ENCODE assay signal across 8 cellular contexts in genomic region chr2:8478133-8478793, GRCh38.
DNase-seq lines count a peak whose midpoint lies in the region; ATAC-seq and TF ChIP-seq lines count a peak whose summit lies in the region.

No MANE protein-coding gene starts in this region.

- CTCF ChIA-PET in activated B cell treated with CpG ODN at 0.5 μM for 24 hours (lab: Charles Lee) = interaction anchor here (0.9 to 1.3 kb wide), 2 partner anchors 67 to 202 kb away, joined by 3 read pairs; no protein-coding TSS in a partner anchor

- H3K4me1 Mint-ChIP-seq in activated B cell treated with CpG ODN at 0.5 μM for 24 hours = peaks cover 58% of the 10 kb centered on the region
- peaks cover 89 to 92% of the 10 kb centered on the region in 2 donors for H3K4me1 Mint-ChIP-seq in natural killer cell treated with Interleukin-12 subunit alpha and Interleukin-12 subunit beta and Interleukin-15 and Interleukin-18, amount 100 ng/mL, for 72 hours (ENCODE audit: low read depth in 2 of 2)

- DNase-seq in GM12865 (ENCODE audit: low read depth) = peak; percentile 32
- DNase-seq in activated B cell treated with CpG ODN at 0.5 μM for 24 hours = no peak
- no peak for DNase-seq in natural killer cell treated with Interleukin-12 subunit alpha and Interleukin-12 subunit beta and Interleukin-15 and Interleukin-18, amount 100 ng/mL, for 72 hours (ENCODE audit: low spot score)
- DNase-seq in COLO829 (ENCODE audit: low spot score) = no peak

- H3K27ac Mint-ChIP-seq in activated B cell treated with CpG ODN at 0.5 μM for 24 hours = peak overlapping the region; percentile 89
- H3K27ac Mint-ChIP-seq in natural killer cell treated with Interleukin-12 subunit alpha and Interleukin-12 subunit beta and Interleukin-15 and Interleukin-18, amount 100 ng/mL, for 72 hours = peak overlapping the region; percentile 84 to 89

- peak overlapping the region; percentile 71 for H3K4me3 Mint-ChIP-seq in activated B cell treated with CpG ODN at 0.5 μM for 24 hours
- peak overlapping the region; percentile 78 for H3K4me3 Mint-ChIP-seq in natural killer cell treated with Interleukin-12 subunit alpha and Interleukin-12 subunit beta and Interleukin-15 and Interleukin-18, amount 100 ng/mL, for 72 hours

- peaks cover 64% of the 10 kb centered on the region for H3K27me3 Mint-ChIP-seq in activated B cell treated with CpG ODN at 0.5 μM for 24 hours
- H3K27me3 Mint-ChIP-seq in natural killer cell treated with Interleukin-12 subunit alpha and Interleukin-12 subunit beta and Interleukin-15 and Interleukin-18, amount 100 ng/mL, for 72 hours = no peaks in the 10 kb centered on the region

- peaks cover 2% of the 10 kb centered on the region for H3K9me3 Mint-ChIP-seq in activated B cell treated with CpG ODN at 0.5 μM for 24 hours
- no peaks in the 10 kb centered on the region for H3K9me3 Mint-ChIP-seq in natural killer cell treated with Interleukin-12 subunit alpha and Interleukin-12 subunit beta and Interleukin-15 and Interleukin-18, amount 100 ng/mL, for 72 hours

- intact Hi-C loops in activated B cell treated with CpG ODN at 0.5 μM for 24 hours (cut with micrococcal nuclease) = loop anchor here (1.0 to 5.0 kb wide), 5 partner anchors 10 to 1421 kb away; no protein-coding TSS in a partner anchor

- H3K36me3 Mint-ChIP-seq in activated B cell treated with CpG ODN at 0.5 μM for 24 hours (ENCODE audit: low read depth) = no peaks in the 10 kb centered on the region
- H3K36me3 Mint-ChIP-seq in natural killer cell treated with Interleukin-12 subunit alpha and Interleukin-12 subunit beta and Interleukin-15 and Interleukin-18, amount 100 ng/mL, for 72 hours = no peaks in the 10 kb centered on the region

- TF ChIP-seq CTCF in GM12865 (IDR thresholded peaks at IDR 0.05; ENCODE audit: insufficient read depth, low read depth, low read length, missing control alignments) = no peak
- TF ChIP-seq CTCF in activated B cell treated with CpG ODN at 0.5 μM for 24 hours (IDR thresholded peaks at IDR 0.05) = no peak

- no peak overlapping the region for H3K4me3 ChIP-seq in GM12865 (ENCODE audit: low read depth, low read length)

- ATAC-seq in HG02588 (IDR thresholded peaks at IDR 0.05; ENCODE audit: unreplicated experiment) = peak; percentile 9
- no peak for ATAC-seq in activated B cell treated with CpG ODN at 0.5 μM for 24 hours (ENCODE audit: low read depth)
- peak; percentile 6 to 62 for ATAC-seq in natural killer cell treated with Interleukin-12 subunit alpha and Interleukin-12 subunit beta and Interleukin-15 and Interleukin-18, amount 100 ng/mL, for 72 hours
- ATAC-seq in HG03045 (IDR thresholded peaks at IDR 0.05; ENCODE audit: unreplicated experiment) = no peak
- ATAC-seq in HG03159 (IDR thresholded peaks at IDR 0.05; ENCODE audit: unreplicated experiment) = no peak
- ATAC-seq in GM18873 (IDR thresholded peaks at IDR 0.05; ENCODE audit: low FRiP score, unreplicated experiment) = no peak

- POLR2A ChIA-PET in activated B cell treated with CpG ODN at 0.5 μM for 24 hours (lab: Charles Lee) = interaction anchor here (0.8 to 1.8 kb wide), 7 partner anchors 11 to 174 kb away, joined by 3 to 18 read pairs (median 5); no protein-coding TSS in a partner anchor

Comparison
In these comparisons a context has a peak if more than half of its experiments do, and no peak if none do; other contexts are left out.
1. ATAC-seq: peak in HG02588 (single experiment) and natural killer cell treated with Interleukin-12 subunit alpha and Interleukin-12 subunit beta and Interleukin-15 and Interleukin-18, amount 100 ng/mL, for 72 hours (2 of 2); none in activated B cell treated with CpG ODN at 0.5 μM for 24 hours (single experiment), HG03045 (single experiment), HG03159 (single experiment) and GM18873 (single experiment).